ENCODE assay signal across 1 cellular context in the genomic region with DNA sequence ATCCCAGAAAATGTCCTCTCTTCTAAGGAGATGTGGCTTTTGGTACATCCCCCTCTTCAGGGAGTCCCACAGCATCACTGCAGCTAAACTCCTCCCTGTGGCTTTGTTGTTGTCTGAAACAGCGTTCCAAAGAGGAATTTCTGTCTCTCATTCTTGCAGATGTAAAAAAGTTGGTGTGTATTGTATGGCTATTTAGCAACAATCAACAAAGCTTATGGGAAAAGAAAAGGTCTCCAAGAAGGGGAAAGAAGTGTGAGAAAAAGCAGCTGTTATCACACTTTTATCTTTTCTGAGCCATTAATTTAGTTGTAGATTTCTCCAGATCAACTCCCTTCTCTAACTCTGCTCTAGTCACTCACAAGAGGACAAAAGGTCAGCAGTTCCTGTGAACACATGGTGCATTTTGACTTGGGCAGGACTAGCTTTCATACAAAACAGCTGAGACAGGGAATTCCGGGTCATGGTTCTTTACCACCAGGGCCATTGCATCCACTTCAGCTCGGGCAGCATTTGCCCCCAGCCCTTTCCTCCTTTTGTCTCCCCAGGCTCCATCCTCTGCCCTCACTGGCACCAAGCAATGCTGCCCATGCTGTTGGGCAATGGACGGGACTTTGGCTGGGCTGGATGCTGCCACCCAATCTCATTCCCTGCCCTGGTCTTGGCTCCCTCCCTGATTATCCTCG.
TF ChIP-seq lines count a peak whose summit lies in the region.

No MANE protein-coding gene starts in this region.

TF ChIP-seq in WTC11, 78 proteins besides CTCF, POLR2A, EP300 and RAD21 (continued from another document):
- TF ChIP-seq CREB1 (CRISPR knock-in tag; IDR thresholded peaks at IDR 0.05) = no peak
- no peak for TF ChIP-seq TCF7 (CRISPR knock-in tag; IDR thresholded peaks at IDR 0.05; ENCODE audit: low read depth)
- TF ChIP-seq, protein P1, sequence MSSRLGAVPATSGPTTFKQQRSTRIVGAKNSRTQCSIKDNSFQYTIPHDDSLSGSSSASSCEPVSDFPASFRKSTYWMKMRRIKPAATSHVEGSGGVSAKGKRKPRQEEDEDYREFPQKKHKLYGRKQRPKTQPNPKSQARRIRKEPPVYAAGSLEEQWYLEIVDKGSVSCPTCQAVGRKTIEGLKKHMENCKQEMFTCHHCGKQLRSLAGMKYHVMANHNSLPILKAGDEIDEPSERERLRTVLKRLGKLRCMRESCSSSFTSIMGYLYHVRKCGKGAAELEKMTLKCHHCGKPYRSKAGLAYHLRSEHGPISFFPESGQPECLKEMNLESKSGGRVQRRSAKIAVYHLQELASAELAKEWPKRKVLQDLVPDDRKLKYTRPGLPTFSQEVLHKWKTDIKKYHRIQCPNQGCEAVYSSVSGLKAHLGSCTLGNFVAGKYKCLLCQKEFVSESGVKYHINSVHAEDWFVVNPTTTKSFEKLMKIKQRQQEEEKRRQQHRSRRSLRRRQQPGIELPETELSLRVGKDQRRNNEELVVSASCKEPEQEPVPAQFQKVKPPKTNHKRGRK (CRISPR knock-in tag; IDR thresholded peaks at IDR 0.05; ENCODE audit: borderline replicate concordance) = no peak
- TF ChIP-seq, protein P2, sequence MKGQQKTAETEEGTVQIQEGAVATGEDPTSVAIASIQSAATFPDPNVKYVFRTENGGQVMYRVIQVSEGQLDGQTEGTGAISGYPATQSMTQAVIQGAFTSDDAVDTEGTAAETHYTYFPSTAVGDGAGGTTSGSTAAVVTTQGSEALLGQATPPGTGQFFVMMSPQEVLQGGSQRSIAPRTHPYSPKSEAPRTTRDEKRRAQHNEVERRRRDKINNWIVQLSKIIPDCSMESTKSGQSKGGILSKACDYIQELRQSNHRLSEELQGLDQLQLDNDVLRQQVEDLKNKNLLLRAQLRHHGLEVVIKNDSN (CRISPR knock-in tag; IDR thresholded peaks at IDR 0.05) = no peak
- TF ChIP-seq ZNF138 (CRISPR knock-in tag; conservative IDR thresholded peaks at IDR 0.05) = no peak
- no peak for TF ChIP-seq TP53 (CRISPR knock-in tag; IDR thresholded peaks at IDR 0.05)
